Comparison of ENCODE assay signal across 1 cellular context in genomic region chr18:58823385-58823784, GRCh38.
TF ChIP-seq lines count a peak whose summit lies in the region.

No MANE protein-coding gene starts in this region.

TF ChIP-seq in GM23338, 12 proteins besides CTCF, POLR2A, EP300 and RAD21 (continued from another document):
- TF ChIP-seq ZNF462 (CRISPR knock-in tag; IDR thresholded peaks at IDR 0.05) (no peak), ZNF331 (CRISPR knock-in tag; IDR thresholded peaks at IDR 0.05; ENCODE audit: low read depth) (no peak), EZH2 (IDR thresholded peaks at IDR 0.05; ENCODE audit: low read depth, unreplicated experiment) (no peak), REST (IDR thresholded peaks at IDR 0.05; ENCODE audit: unreplicated experiment) (no peak), POLR2AphosphoS5 (IDR thresholded peaks at IDR 0.05; ENCODE audit: low read depth) (no peak), EZH2phosphoT487 (IDR thresholded peaks at IDR 0.05; ENCODE audit: unreplicated experiment) (no peak)
